8 cellular contexts compared by ENCODE assay signal in the genomic region with DNA sequence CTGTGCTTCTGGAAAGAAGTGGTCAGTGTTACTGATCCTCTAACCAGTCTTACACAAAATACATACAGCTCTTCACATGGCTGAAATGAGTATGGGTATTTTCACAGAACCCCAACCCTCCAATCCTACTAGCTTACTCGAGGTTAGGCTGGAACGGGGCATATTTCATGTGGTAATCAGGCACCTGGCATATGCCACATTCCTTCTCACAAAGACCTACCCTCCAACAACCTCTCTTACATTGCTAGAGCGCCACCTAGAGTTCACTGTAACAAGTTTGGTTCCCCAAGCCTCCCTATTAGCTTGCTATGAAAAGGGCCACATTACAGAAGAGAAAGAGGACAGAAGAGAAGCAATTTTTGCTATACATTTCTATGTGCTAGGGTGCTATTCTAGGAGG.
A peak's percentile ranks its signal among the peaks of the same experiment; 100 is the strongest.
DNase-seq lines count a peak whose midpoint lies in the region; ATAC-seq and TF ChIP-seq lines count a peak whose summit lies in the region.

No MANE protein-coding gene starts in this region.

- H3K79me2 ChIP-seq in GM23248 (ENCODE audit: insufficient read depth) (no peaks in the 10 kb centered on the region), MM.1S (ENCODE audit: low read length) (no peaks in the 10 kb centered on the region)

- no peak overlapping the region for H2AFZ ChIP-seq in GM23248
- no peak overlapping the region for H2AFZ ChIP-seq in MM.1S (ENCODE audit: low read length)

- H3K4me1 ChIP-seq in GM23248 (ENCODE audit: insufficient read depth) (peaks cover 13% of the 10 kb centered on the region; the same call in 1 of the 2 replicates), MM.1S (ENCODE audit: low read length) (peaks cover 8% of the 10 kb centered on the region; the same call in 1 of the 2 replicates), RWPE2 (ENCODE audit: insufficient read depth, poor library complexity, severe bottlenecking) (peaks cover 2% of the 10 kb centered on the region), thyroid gland (no peaks in the 10 kb centered on the region)

- no peak overlapping the region for H3K27ac ChIP-seq in GM23248
- no peak overlapping the region for H3K27ac ChIP-seq in MM.1S (ENCODE audit: low read length)
- no peak overlapping the region for H3K27ac ChIP-seq in RWPE2 (ENCODE audit: poor library complexity, severe bottlenecking)
- no peak overlapping the region for H3K27ac ChIP-seq in thyroid gland

- 15 to 34% methylated on average over 3 of the region's 3 CpGs for WGBS in GM23248 (ENCODE audit: low coverage in 1 of 2, low lambda C conversion rate in 2 of 2, missing lambda C conversion rate in 2 of 2), 2 experiments
- 2 to 10% methylated on average over 3 of the region's 3 CpGs for WGBS in thyroid gland, 2 donors

- intact Hi-C loops in thyroid gland (cut with DNase I) = no loop called here

- TF ChIP-seq POLR2A in thyroid gland (IDR thresholded peaks at IDR 0.05) = no peak

- H3K36me3 ChIP-seq in GM23248 (ENCODE audit: low read depth) (no peaks in the 10 kb centered on the region), MM.1S (replicated peaks; ENCODE audit: insufficient read depth, low read length) (no peaks in the 10 kb centered on the region), RWPE2 (ENCODE audit: low read depth) (no peaks in the 10 kb centered on the region), thyroid gland (no peaks in the 10 kb centered on the region)

- H3K9me2 ChIP-seq in GM23248 (ENCODE audit: insufficient read depth) (no peaks in the 10 kb centered on the region), MM.1S (replicated peaks; ENCODE audit: insufficient read depth, low read length) (no peaks in the 10 kb centered on the region)

- in situ Hi-C loops in GM23248 (cut with MboI) = no loop called here

- ATAC-seq in RWPE2 (ENCODE audit: low read depth) = peak; percentile 64; the same call in 2 of the 3 replicates

- no peaks in the 10 kb centered on the region for H3F3A ChIP-seq in GM23248 (ENCODE audit: insufficient read depth)
- no peaks in the 10 kb centered on the region for H3F3A ChIP-seq in MM.1S (ENCODE audit: insufficient read depth, low read length)

- H3K4me2 ChIP-seq in GM23248 (ENCODE audit: unreplicated experiment) = no peak overlapping the region
- H3K4me2 ChIP-seq in MM.1S (ENCODE audit: low read depth, low read length) = no peak overlapping the region

- no peaks in the 10 kb centered on the region for H3K27me3 ChIP-seq in GM23248 (replicated peaks; ENCODE audit: insufficient read depth)
- no peaks in the 10 kb centered on the region for H3K27me3 ChIP-seq in MM.1S (replicated peaks; ENCODE audit: insufficient read depth, low read length)
- H3K27me3 ChIP-seq in RWPE2 (ENCODE audit: insufficient read depth, poor library complexity, severe bottlenecking) = no peaks in the 10 kb centered on the region
- no peaks in the 10 kb centered on the region for H3K27me3 ChIP-seq in thyroid gland

- DNase-seq in EH (ENCODE audit: low read depth) (peak; percentile 34), GM23248 (peak; percentile 66), MM.1S (peak; percentile 68), RWPE2 (ENCODE audit: low spot score) (no peak), foreskin melanocyte (peak; percentile 46), thyroid gland (peak in 1 of 2 donors; percentile 4), dedifferentiated amniotic fluid mesenchymal stem cell (ENCODE audit: extremely low spot score) (no peak)
- no peak for DNase-seq in activated CD8-positive, alpha-beta memory T cell treated with anti-CD3 and anti-CD28 coated beads for 24 hours

- H3K4me3 ChIP-seq in GM23248 (no peak overlapping the region), MM.1S (ENCODE audit: low read length) (no peak overlapping the region), RWPE2 (ENCODE audit: severe bottlenecking) (no peak overlapping the region), thyroid gland (replicated peaks in 1 of 3) (no peak overlapping the region)

- no peaks in the 10 kb centered on the region for H3K9me3 ChIP-seq in GM23248 (ENCODE audit: low read depth)
- no peaks in the 10 kb centered on the region for H3K9me3 ChIP-seq in MM.1S (replicated peaks; ENCODE audit: insufficient read depth, low read length)
- H3K9me3 ChIP-seq in RWPE2 (ENCODE audit: severe bottlenecking) = no peaks in the 10 kb centered on the region
- H3K9me3 ChIP-seq in thyroid gland = no peaks in the 10 kb centered on the region

- peak; percentile 74 for TF ChIP-seq CTCF in MM.1S (IDR thresholded peaks at IDR 0.05; ENCODE audit: low read length)
- peak; percentile 58 for TF ChIP-seq CTCF in RWPE2 (IDR thresholded peaks at IDR 0.05; ENCODE audit: poor library complexity, severe bottlenecking)
- peak in 4 of 6 experiments; percentile 8 to 43 (median 34) for TF ChIP-seq CTCF in thyroid gland (IDR thresholded peaks at IDR 0.05)

- H4K20me1 ChIP-seq in GM23248 (ENCODE audit: insufficient read depth) (no peaks in the 10 kb centered on the region), MM.1S (ENCODE audit: insufficient read depth, low read length) (no peaks in the 10 kb centered on the region)

- H3K9ac ChIP-seq in GM23248 = no peak overlapping the region
- H3K9ac ChIP-seq in MM.1S (ENCODE audit: low read length) = no peak overlapping the region

Comparison
In these comparisons a context has a peak if more than half of its experiments do, and no peak if none do; other contexts are left out.
1. DNase-seq: peak in EH (single experiment), GM23248 (single experiment), MM.1S (single experiment) and foreskin melanocyte (single experiment); none in RWPE2 (single experiment), activated CD8-positive, alpha-beta memory T cell treated with anti-CD3 and anti-CD28 coated beads for 24 hours (single experiment) and dedifferentiated amniotic fluid mesenchymal stem cell (single experiment).
2. Peak in every context shown above with its lines, with median percentiles within 50 percentile points of each other: CTCF ChIP-seq.